32 cellular contexts compared by ENCODE assay signal in the genomic region with DNA sequence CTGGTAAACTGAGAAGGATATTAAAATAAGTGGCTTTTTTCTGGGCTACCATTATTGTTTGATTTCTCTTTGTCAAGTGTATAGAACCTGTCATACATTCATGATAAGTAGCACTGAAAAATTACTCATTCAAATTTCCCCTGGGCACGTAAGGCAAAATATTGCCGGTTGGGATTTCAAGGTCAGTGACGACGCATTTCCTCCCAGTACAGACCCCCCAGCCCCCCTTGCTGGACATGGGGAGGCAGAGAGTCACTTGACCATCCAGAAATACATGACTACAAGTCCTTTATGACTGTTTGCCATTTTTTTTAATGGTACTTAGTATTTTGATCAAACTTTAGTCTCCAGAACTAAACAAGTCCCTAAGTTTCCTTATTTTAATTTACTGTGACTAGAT. TPM values are rescaled to one million over a fixed set of nuclear protein-coding genes. Genes with fewer than 3 reads are reported as not detected.
"Had no signal": no experiment of that assay in that cellular context is flagged by ENCODE, and none has a peak within 500 bp of the region (broad histone marks: within the 10 kb centered on the region; RNA-seq: fewer than 3 reads in every experiment).

No MANE protein-coding gene starts in this region.

- H3K9me3 ChIP-seq: ascending aorta, breast epithelium, colonic mucosa, esophagus muscularis mucosa, gastrocnemius medialis had no signal

- DNase-seq: activated CD4-positive, alpha-beta memory T cell treated with anti-CD3 and anti-CD28 coated beads for 36 hours; activated CD4-positive, alpha-beta T cell treated with anti-CD3 and anti-CD28 coated beads for 36 hours; activated CD4-positive, alpha-beta T cell treated with anti-CD3 and anti-CD28 coated beads, Interleukin-2, amount 10 ng/mL, durations not matched to agents 24 days and 14 days; activated CD4-positive, CD25-positive, alpha-beta regulatory T cell; activated CD4-positive, CD25-positive, alpha-beta regulatory T cell treated with anti-CD3 and anti-CD28 coated beads, Interleukin-2, amount 50 U/mL, for 72 hours; activated CD8-positive, alpha-beta memory T cell treated with anti-CD3 and anti-CD28 coated beads, Interleukin-2, amount 10 ng/mL, durations not matched to agents 7 days and 5 days; activated CD8-positive, alpha-beta memory T cell treated with anti-CD3 and anti-CD28 coated beads, Interleukin-2, amount 50 U/mL, for 4 hours; activated CD8-positive, alpha-beta T cell treated with anti-CD3 and anti-CD28 coated beads, Interleukin-2, amount 10 ng/mL, durations not matched to agents 7 days and 5 days; activated gamma-delta T cell; activated naive CD4-positive, alpha-beta T cell; activated naive CD4-positive, alpha-beta T cell treated with anti-CD3 and anti-CD28 coated beads, Interleukin-2, amount 10 ng/mL, durations not matched to agents 7 days and 5 days; activated naive CD8-positive, alpha-beta T cell treated with anti-CD3 and anti-CD28 coated beads, Interleukin-2, amount 10 ng/mL, durations not matched to agents 7 days and 5 days; activated T-cell treated with anti-CD3 and anti-CD28 coated beads, Interleukin-2, amount 50 U/mL, for 1 hour; activated T-cell treated with anti-CD3 and anti-CD28 coated beads, Interleukin-2, amount 50 U/mL, for 48 hours; amygdala; central memory CD4-positive, alpha-beta T cell; cerebellar nuclear complex; colonic mucosa; dorsolateral prefrontal cortex; effector memory CD4-positive, alpha-beta T cell; endodermal cell; erythroblast; foreskin keratinocyte; gastrocnemius medialis; T-helper 1 cell; T-helper 17 cell; T1000 had no signal

- ATAC-seq: activated CD4-positive, alpha-beta T cell treated with anti-CD3 and anti-CD28 coated beads for 36 hours; activated CD8-positive, alpha-beta memory T cell treated with anti-CD3 and anti-CD28 coated beads, Interleukin-2, amount 10 ng/mL, durations not matched to agents 7 days and 5 days; activated CD8-positive, alpha-beta T cell treated with anti-CD3 and anti-CD28 coated beads, Interleukin-2, amount 10 ng/mL, durations not matched to agents 7 days and 5 days; activated naive CD4-positive, alpha-beta T cell treated with anti-CD3 and anti-CD28 coated beads, Interleukin-2, amount 50 U/mL, for 72 hours; foreskin keratinocyte; gastrocnemius medialis; T-helper 17 cell had no signal

- H3K27me3 ChIP-seq: ascending aorta, breast epithelium, cardiac muscle cell, colonic mucosa, dorsolateral prefrontal cortex, esophagus muscularis mucosa, foreskin keratinocyte, gastrocnemius medialis had no signal

- H3K4me3 ChIP-seq: ascending aorta, breast epithelium, cardiac muscle cell, colonic mucosa, dorsolateral prefrontal cortex, esophagus muscularis mucosa, gastrocnemius medialis had no signal

- H3K4me1 ChIP-seq: ascending aorta, breast epithelium, colonic mucosa, gastrocnemius medialis had no signal

- H3K27ac ChIP-seq: ascending aorta, breast epithelium, cardiac muscle cell, colonic mucosa, esophagus muscularis mucosa, foreskin keratinocyte, gastrocnemius medialis had no signal

- H3K36me3 ChIP-seq: breast epithelium, cardiac muscle cell, colonic mucosa, gastrocnemius medialis had no signal

RNA-seq across cellular contexts. Expression of a gene that starts 6.8 kb away (rescaled TPM):
- total RNA-seq: ascending aorta, T-helper 17 cell had no signal
